1 cellular context compared by ENCODE assay signal in the genomic region with DNA sequence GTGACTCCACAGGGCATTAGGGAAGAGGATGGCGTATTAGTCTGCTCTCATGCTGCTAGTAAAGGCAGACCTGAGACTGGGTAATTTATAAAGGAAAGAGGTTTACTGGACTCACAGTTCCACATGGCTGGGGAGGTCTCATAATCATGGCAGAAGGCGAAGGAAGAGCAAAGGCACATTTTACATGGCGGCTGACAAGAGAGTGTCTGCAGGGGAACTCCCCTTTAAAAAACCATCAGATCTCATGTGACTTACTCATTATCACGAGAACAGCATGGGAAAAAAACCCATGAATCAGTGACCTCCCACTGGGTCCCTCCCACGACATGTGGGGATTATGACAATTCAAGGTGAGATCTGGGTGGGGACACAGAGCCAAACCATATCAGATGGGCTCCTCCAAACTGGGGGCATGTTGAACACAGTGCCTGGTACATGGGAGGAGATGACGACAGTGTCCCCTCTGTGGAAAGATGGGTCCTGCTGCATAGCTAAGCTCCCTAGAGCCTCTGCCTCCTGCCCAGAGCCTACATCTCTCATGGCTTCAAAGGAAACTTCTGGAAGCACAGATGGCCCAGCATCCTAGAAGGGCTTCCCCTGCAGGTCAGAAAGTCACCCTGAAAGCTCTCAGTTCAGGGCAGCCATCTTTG.
A peak's percentile ranks its signal among the peaks of the same experiment; 100 is the strongest.
TF ChIP-seq lines count a peak whose summit lies in the region.

No MANE protein-coding gene starts in this region.

TF ChIP-seq in K562, 482 proteins besides CTCF, POLR2A, EP300 and RAD21 (continued from another document):
- TF ChIP-seq YBX1 (IDR thresholded peaks at IDR 0.05) (no peak), TAF15 (IDR thresholded peaks at IDR 0.05; ENCODE audit: low read depth, low read length) (no peak), ZFP36 (IDR thresholded peaks at IDR 0.05; ENCODE audit: low read depth, low read length, partially characterized antibody) (peak; percentile 61), SIN3A (IDR thresholded peaks at IDR 0.05; ENCODE audit: borderline replicate concordance in 2 of 2, control insufficient read depth in 1 of 2, low read depth in 2 of 2, low read length in 2 of 2) (no peak), ZNF431 (CRISPR knock-in tag; IDR thresholded peaks at IDR 0.05) (peak; percentile 93), CHD2 (IDR thresholded peaks at IDR 0.05; ENCODE audit: low read depth, low read length) (peak; percentile 48; the same call in 1 of the 2 replicates), ZNF41 (CRISPR knock-in tag; conservative IDR thresholded peaks at IDR 0.05) (no peak), ZNF778 (CRISPR knock-in tag; IDR thresholded peaks at IDR 0.05) (no peak), FOXK1 (CRISPR knock-in tag; IDR thresholded peaks at IDR 0.05; ENCODE audit: borderline replicate concordance) (no peak), DPF2 (IDR thresholded peaks at IDR 0.05) (no peak), ZNF316 (IDR thresholded peaks at IDR 0.05) (no peak), SRSF7 (optimal IDR thresholded peaks at IDR 0.05; ENCODE audit: low read depth, low read length) (no peak), LARP7 (IDR thresholded peaks at IDR 0.05) (no peak), TCF7 (IDR thresholded peaks at IDR 0.05; ENCODE audit: borderline replicate concordance) (no peak)
- TF ChIP-seq, protein P1, sequence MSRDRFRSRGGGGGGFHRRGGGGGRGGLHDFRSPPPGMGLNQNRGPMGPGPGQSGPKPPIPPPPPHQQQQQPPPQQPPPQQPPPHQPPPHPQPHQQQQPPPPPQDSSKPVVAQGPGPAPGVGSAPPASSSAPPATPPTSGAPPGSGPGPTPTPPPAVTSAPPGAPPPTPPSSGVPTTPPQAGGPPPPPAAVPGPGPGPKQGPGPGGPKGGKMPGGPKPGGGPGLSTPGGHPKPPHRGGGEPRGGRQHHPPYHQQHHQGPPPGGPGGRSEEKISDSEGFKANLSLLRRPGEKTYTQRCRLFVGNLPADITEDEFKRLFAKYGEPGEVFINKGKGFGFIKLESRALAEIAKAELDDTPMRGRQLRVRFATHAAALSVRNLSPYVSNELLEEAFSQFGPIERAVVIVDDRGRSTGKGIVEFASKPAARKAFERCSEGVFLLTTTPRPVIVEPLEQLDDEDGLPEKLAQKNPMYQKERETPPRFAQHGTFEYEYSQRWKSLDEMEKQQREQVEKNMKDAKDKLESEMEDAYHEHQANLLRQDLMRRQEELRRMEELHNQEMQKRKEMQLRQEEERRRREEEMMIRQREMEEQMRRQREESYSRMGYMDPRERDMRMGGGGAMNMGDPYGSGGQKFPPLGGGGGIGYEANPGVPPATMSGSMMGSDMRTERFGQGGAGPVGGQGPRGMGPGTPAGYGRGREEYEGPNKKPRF (IDR thresholded peaks at IDR 0.05; ENCODE audit: low read depth, low read length): no peak
- TF ChIP-seq, protein P2, sequence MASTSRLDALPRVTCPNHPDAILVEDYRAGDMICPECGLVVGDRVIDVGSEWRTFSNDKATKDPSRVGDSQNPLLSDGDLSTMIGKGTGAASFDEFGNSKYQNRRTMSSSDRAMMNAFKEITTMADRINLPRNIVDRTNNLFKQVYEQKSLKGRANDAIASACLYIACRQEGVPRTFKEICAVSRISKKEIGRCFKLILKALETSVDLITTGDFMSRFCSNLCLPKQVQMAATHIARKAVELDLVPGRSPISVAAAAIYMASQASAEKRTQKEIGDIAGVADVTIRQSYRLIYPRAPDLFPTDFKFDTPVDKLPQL (IDR thresholded peaks at IDR 0.05; ENCODE audit: extremely low read depth, insufficient read length): no peak
- TF ChIP-seq, protein P3, sequence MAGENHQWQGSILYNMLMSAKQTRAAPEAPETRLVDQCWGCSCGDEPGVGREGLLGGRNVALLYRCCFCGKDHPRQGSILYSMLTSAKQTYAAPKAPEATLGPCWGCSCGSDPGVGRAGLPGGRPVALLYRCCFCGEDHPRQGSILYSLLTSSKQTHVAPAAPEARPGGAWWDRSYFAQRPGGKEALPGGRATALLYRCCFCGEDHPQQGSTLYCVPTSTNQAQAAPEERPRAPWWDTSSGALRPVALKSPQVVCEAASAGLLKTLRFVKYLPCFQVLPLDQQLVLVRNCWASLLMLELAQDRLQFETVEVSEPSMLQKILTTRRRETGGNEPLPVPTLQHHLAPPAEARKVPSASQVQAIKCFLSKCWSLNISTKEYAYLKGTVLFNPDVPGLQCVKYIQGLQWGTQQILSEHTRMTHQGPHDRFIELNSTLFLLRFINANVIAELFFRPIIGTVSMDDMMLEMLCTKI (IDR thresholded peaks at IDR 0.05; ENCODE audit: partially characterized antibody): no peak
